Comparison of ENCODE assay signal across 8 cellular contexts in the genomic region with DNA sequence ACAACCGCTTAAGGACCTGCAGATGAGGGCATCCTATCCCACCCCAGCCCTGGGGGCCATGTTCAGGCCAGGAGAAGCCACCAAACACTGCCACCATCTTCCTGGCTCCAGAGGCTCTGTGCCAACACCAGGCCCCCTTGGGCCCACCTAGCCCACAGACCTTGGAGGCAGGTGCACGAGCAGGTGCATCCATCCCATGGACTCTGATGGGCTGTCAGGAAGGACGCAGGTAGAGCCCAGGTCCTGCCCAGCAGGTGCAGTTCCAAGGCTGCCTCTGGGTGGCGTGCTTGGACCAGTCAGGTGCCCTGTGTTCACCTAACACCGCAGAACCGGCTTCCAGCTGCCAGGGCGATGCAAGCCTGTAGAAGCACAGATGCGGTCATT. TPM values are rescaled to one million over a fixed set of nuclear protein-coding genes. Genes with fewer than 3 reads are reported as not detected.
DNase-seq lines count a peak whose midpoint lies in the region; ATAC-seq, FAIRE-seq and TF ChIP-seq lines count a peak whose summit lies in the region.

No MANE protein-coding gene starts in this region.

- POLR2A ChIA-PET in activated CD8-positive, alpha-beta T cell treated with anti-CD3 and anti-CD28 coated beads, Interleukin-2, amount 10 ng/mL, durations not matched to agents 7 days and 5 days (lab: Charles Lee) = interaction anchor here (2.2 kb wide), 1 partner anchor 72 kb away, joined by 7 read pairs; the partner anchor contains the start of genes ATP5ME and MYL5

- no peak overlapping the region for H2AFZ ChIP-seq in DND-41 (ENCODE audit: low read depth, low read length)

- H3K27me3 Mint-ChIP-seq in activated CD8-positive, alpha-beta T cell treated with anti-CD3 and anti-CD28 coated beads, Interleukin-2, amount 10 ng/mL, durations not matched to agents 7 days and 5 days (ENCODE audit: low read depth) = peaks cover 15% of the 10 kb centered on the region

- H3K9me3 Mint-ChIP-seq in activated CD8-positive, alpha-beta T cell treated with anti-CD3 and anti-CD28 coated beads, Interleukin-2, amount 10 ng/mL, durations not matched to agents 7 days and 5 days (ENCODE audit: insufficient read depth) = no peaks in the 10 kb centered on the region

- H3K4me3 ChIP-seq in DND-41 (ENCODE audit: low read depth in 1 of 2, low read length in 2 of 2) = no peak overlapping the region
- H3K4me3 ChIP-seq in fibroblast of villous mesenchyme (ENCODE audit: low read depth, low read length) = no peak overlapping the region
- H3K4me3 ChIP-seq in small intestine (ENCODE audit: low read depth in 1 of 2, low read length in 2 of 2) = no peak overlapping the region

- H3K36me3 Mint-ChIP-seq in activated CD8-positive, alpha-beta T cell treated with anti-CD3 and anti-CD28 coated beads, Interleukin-2, amount 10 ng/mL, durations not matched to agents 7 days and 5 days (ENCODE audit: low read depth) = no peaks in the 10 kb centered on the region

- no peak for FAIRE-seq in small intestine (lab: Jason Lieb, UNC)

- H3K36me3 ChIP-seq in DND-41 (ENCODE audit: insufficient read depth, low read length) (no peaks in the 10 kb centered on the region), small intestine (ENCODE audit: control insufficient read depth in 2 of 2, insufficient read depth in 2 of 2, low read length in 2 of 2) (no peaks in the 10 kb centered on the region)

- TF ChIP-seq CTCF in DND-41 (IDR thresholded peaks at IDR 0.05; ENCODE audit: borderline replicate concordance, extremely low read depth, low read length, poor library complexity, severe bottlenecking) (peak; percentile 63), fibroblast of villous mesenchyme (IDR thresholded peaks at IDR 0.05; ENCODE audit: insufficient read depth, low read depth, low read length) (peak; percentile 53)

- CTCF ChIA-PET in activated CD8-positive, alpha-beta T cell treated with anti-CD3 and anti-CD28 coated beads, Interleukin-2, amount 10 ng/mL, durations not matched to agents 7 days and 5 days (lab: Charles Lee) = interaction anchor here (0.7 to 1.8 kb wide), 8 partner anchors 13 to 360 kb away, joined by 3 to 11 read pairs (median 3); partner anchors contain the start of genes ATP5ME and MYL5

- H3K79me2 ChIP-seq in DND-41 (ENCODE audit: insufficient read depth, low read length) = no peaks in the 10 kb centered on the region

- peaks cover 8% of the 10 kb centered on the region for H3K4me1 Mint-ChIP-seq in activated CD8-positive, alpha-beta T cell treated with anti-CD3 and anti-CD28 coated beads, Interleukin-2, amount 10 ng/mL, durations not matched to agents 7 days and 5 days (ENCODE audit: low read depth)

- H3K27me3 ChIP-seq in DND-41 (ENCODE audit: insufficient read depth, low read length, poor library complexity) (no peaks in the 10 kb centered on the region), small intestine (ENCODE audit: control insufficient read depth in 2 of 2, insufficient read depth in 2 of 2, low read length in 2 of 2) (no peaks in the 10 kb centered on the region)

- WGBS in small intestine, 3 donors = 14 to 19% (median 18%) methylated on average over 8 of the region's 8 CpGs

- H3K4me2 ChIP-seq in DND-41 (ENCODE audit: insufficient read depth, low read length) = no peak overlapping the region

- no peak overlapping the region for H3K4me3 Mint-ChIP-seq in activated CD8-positive, alpha-beta T cell treated with anti-CD3 and anti-CD28 coated beads, Interleukin-2, amount 10 ng/mL, durations not matched to agents 7 days and 5 days

- no peak overlapping the region for H3K9ac ChIP-seq in DND-41 (ENCODE audit: low read depth, low read length)

- H3K4me1 ChIP-seq in DND-41 (ENCODE audit: insufficient read depth, low read length) (peaks cover 4% of the 10 kb centered on the region; the same call in 1 of the 2 replicates), small intestine (ENCODE audit: control insufficient read depth in 2 of 2, insufficient read depth in 1 of 2, low read depth in 1 of 2, low read length in 1 of 2) (no peaks in the 10 kb centered on the region)

- no peak overlapping the region for H3K27ac ChIP-seq in DND-41 (ENCODE audit: low read length)
- H3K27ac ChIP-seq in small intestine (ENCODE audit: low read depth in 1 of 2, low read length in 1 of 2) = no peak overlapping the region

- peak; percentile 52; the same call in 1 of the 3 replicates for ATAC-seq in DND-41 (ENCODE audit: insufficient read depth, low read depth)
- ATAC-seq in activated CD8-positive, alpha-beta T cell treated with anti-CD3 and anti-CD28 coated beads, Interleukin-2, amount 10 ng/mL, durations not matched to agents 7 days and 5 days = peak; percentile 87
- ATAC-seq in GM19023 (IDR thresholded peaks at IDR 0.05; ENCODE audit: unreplicated experiment) = no peak
- ATAC-seq in GM18868 (IDR thresholded peaks at IDR 0.05; ENCODE audit: unreplicated experiment) = no peak

- H3K27ac Mint-ChIP-seq in activated CD8-positive, alpha-beta T cell treated with anti-CD3 and anti-CD28 coated beads, Interleukin-2, amount 10 ng/mL, durations not matched to agents 7 days and 5 days = no peak overlapping the region

- H4K20me1 ChIP-seq in DND-41 (ENCODE audit: insufficient read depth, low read length) = no peaks in the 10 kb centered on the region

- DNase-seq in DND-41 = no peak
- DNase-seq in NCI-H1092 (lab: John Stamatoyannopoulos, UW) = peak; percentile 74
- DNase-seq in activated CD8-positive, alpha-beta T cell treated with anti-CD3 and anti-CD28 coated beads, Interleukin-2, amount 10 ng/mL, durations not matched to agents 7 days and 5 days = peak; percentile 74
- DNase-seq in fibroblast of villous mesenchyme (ENCODE audit: low read depth) = peak; percentile 18
- DNase-seq in small intestine = peak; percentile 66
- no peak for DNase-seq in SIG-M5 treated with dmso at 0.1 percent for 504 hours (lab: John Stamatoyannopoulos, UW; ENCODE audit: unreplicated experiment)

- H3K9me3 ChIP-seq in DND-41 (ENCODE audit: insufficient read depth, low read length, severe bottlenecking) (no peaks in the 10 kb centered on the region), small intestine (ENCODE audit: control insufficient read depth, low read depth) (no peaks in the 10 kb centered on the region)

RNA-seq across cellular contexts. Expression of gene PDE6B, which starts 22.8 kb away (rescaled TPM):
- 10 to 100 TPM; 16.1 to 17.7 TPM for total RNA-seq in activated CD8-positive, alpha-beta T cell treated with anti-CD3 and anti-CD28 coated beads, Interleukin-2, amount 10 ng/mL, durations not matched to agents 7 days and 5 days
- total RNA-seq in fibroblast of villous mesenchyme = under 0.01 TPM in 1 of 2 replicates, not detected in the other
- 1 to 10 TPM in 1 of 3 donors, not detected in 2; 1.8 TPM for polyA plus RNA-seq in small intestine

RNA-seq across cellular contexts. Expression of gene TMEM271, which starts 26.5 kb away (rescaled TPM):
- not detected for total RNA-seq in activated CD8-positive, alpha-beta T cell treated with anti-CD3 and anti-CD28 coated beads, Interleukin-2, amount 10 ng/mL, durations not matched to agents 7 days and 5 days
- total RNA-seq in fibroblast of villous mesenchyme = not detected in 2 replicates
- polyA plus RNA-seq in small intestine = under 1 TPM in 1 of 3 donors, not detected in 2; 0.22 TPM

Comparison
In these comparisons a context has a peak if more than half of its experiments do, and no peak if none do; other contexts are left out.
1. ATAC-seq: peak in DND-41 (single experiment) and activated CD8-positive, alpha-beta T cell treated with anti-CD3 and anti-CD28 coated beads, Interleukin-2, amount 10 ng/mL, durations not matched to agents 7 days and 5 days (single experiment); none in GM19023 (single experiment) and GM18868 (single experiment).
2. DNase-seq: peak in NCI-H1092 (single experiment), activated CD8-positive, alpha-beta T cell treated with anti-CD3 and anti-CD28 coated beads, Interleukin-2, amount 10 ng/mL, durations not matched to agents 7 days and 5 days (single experiment), fibroblast of villous mesenchyme (single experiment) and small intestine (single experiment); none in DND-41 (single experiment) and SIG-M5 treated with dmso at 0.1 percent for 504 hours (single experiment).
3. RNA of gene PDE6B, which starts 22.8 kb away (total RNA-seq): 16.1 to 17.7 TPM in activated CD8-positive, alpha-beta T cell treated with anti-CD3 and anti-CD28 coated beads, Interleukin-2, amount 10 ng/mL, durations not matched to agents 7 days and 5 days; under 0.01 TPM in fibroblast of villous mesenchyme; every median in the first group is over 10 times any median in the second.